ENCODE assay signal across 22 cellular contexts in genomic region chr16:57271063-57271345, GRCh38. TPM values are rescaled to one million over a fixed set of nuclear protein-coding genes. Genes with fewer than 3 reads are reported as not detected.
"Had no signal": no experiment of that assay in that cellular context is flagged by ENCODE, and none has a peak within 500 bp of the region (broad histone marks: within the 10 kb centered on the region; RNA-seq: fewer than 3 reads in every experiment).

No MANE protein-coding gene starts in this region.

- FAIRE-seq: keratinocyte, pancreas had no signal

- H3K36me3 ChIP-seq: ascending aorta, brain microvascular endothelial cell, left lung, pancreas, SJSA1, transverse colon had no signal

- H3K9me3 ChIP-seq: ascending aorta, left lung, pancreas, psoas muscle, SJSA1, transverse colon had no signal

- H3K27me3 ChIP-seq: ascending aorta, brain microvascular endothelial cell, left lung, pancreas, SJSA1, transverse colon had no signal

- H3K4me3 ChIP-seq: ascending aorta, left lung, pancreas, psoas muscle, SJSA1, transverse colon had no signal

- H3K27ac ChIP-seq: ascending aorta, brain microvascular endothelial cell, pancreas, psoas muscle, SJSA1, transverse colon had no signal

- DNase-seq: activated CD4-positive, alpha-beta T cell treated with anti-CD3 and anti-CD28 coated beads, Interleukin-2, amount 10 ng/mL, durations not matched to agents 7 days and 5 days; activated CD8-positive, alpha-beta memory T cell treated with anti-CD3 and anti-CD28 coated beads, Interleukin-2, amount 10 ng/mL, durations not matched to agents 7 days and 5 days; activated CD8-positive, alpha-beta T cell treated with anti-CD3 and anti-CD28 coated beads for 36 hours; brain microvascular endothelial cell; cerebellar nuclear complex; effector CD8-positive, alpha-beta T cell; erythroblast; foreskin fibroblast; left lung; naive thymus-derived CD8-positive, alpha-beta T cell; right cardiac atrium; stimulated activated CD4-positive, alpha-beta T cell treated with anti-CD3 and anti-CD28 coated beads, Interleukin-4, amount 100 ng/mL, for 4 hours; stimulated activated naive CD8-positive, alpha-beta T cell treated with anti-CD3 and anti-CD28 coated beads, Interleukin-15, Interleukin-2, amounts not matched to agents 100 U/mL and 50 U/mL, for 24 hours; T1000; transverse colon had no signal

- ATAC-seq: activated CD8-positive, alpha-beta memory T cell treated with anti-CD3 and anti-CD28 coated beads, Interleukin-2, amount 10 ng/mL, durations not matched to agents 7 days and 5 days; activated CD8-positive, alpha-beta T cell treated with anti-CD3 and anti-CD28 coated beads for 36 hours; activated naive CD4-positive, alpha-beta T cell treated with anti-CD3 and anti-CD28 coated beads, Interleukin-2, amount 50 U/mL, for 72 hours; naive thymus-derived CD8-positive, alpha-beta T cell; pancreas; psoas muscle; right cardiac atrium; stimulated activated naive CD8-positive, alpha-beta T cell treated with anti-CD3 and anti-CD28 coated beads, Interleukin-15, Interleukin-2, amounts not matched to agents 100 U/mL and 50 U/mL, for 24 hours had no signal

- H3K4me1 ChIP-seq: psoas muscle had no signal

RNA-seq across cellular contexts. Expression of gene PLLP, which starts 13.5 kb away (rescaled TPM):
- total RNA-seq: activated CD8-positive, alpha-beta memory T cell treated with anti-CD3 and anti-CD28 coated beads, Interleukin-2, amount 10 ng/mL, durations not matched to agents 7 days and 5 days; fibroblast of lung; SJSA1 had no signal
